In the genomic region with DNA sequence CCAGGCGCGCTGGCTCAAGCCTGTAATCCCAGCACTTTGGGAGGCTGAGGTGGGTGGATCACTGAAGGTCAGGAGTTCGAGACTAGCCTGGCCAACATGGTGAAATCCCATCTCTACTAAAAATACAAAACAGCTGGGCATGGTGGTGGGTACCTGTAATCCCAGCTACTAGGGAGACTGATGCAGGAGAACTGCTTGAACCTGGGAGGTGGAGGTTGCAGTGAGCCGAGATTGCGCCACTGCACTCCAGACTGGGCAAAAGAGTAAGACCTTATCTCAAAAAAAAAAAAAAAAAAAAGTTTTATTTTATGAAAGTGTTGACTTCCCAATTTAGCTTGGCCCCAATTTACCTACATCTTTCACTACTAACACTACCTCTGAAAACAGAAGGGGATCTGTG, we compare ENCODE assay signal across 8 cellular contexts. TPM values are rescaled to one million over a fixed set of nuclear protein-coding genes. Genes with fewer than 3 reads are reported as not detected.
DNase-seq lines count a peak whose midpoint lies in the region; ATAC-seq, FAIRE-seq and TF ChIP-seq lines count a peak whose summit lies in the region.
"Not testable (repeated sequence)": the region's sequence is repeated elsewhere in the genome, so short reads cannot be mapped to it uniquely, and the experiment has no call there.

No MANE protein-coding gene starts in this region.

- POLR2A ChIA-PET in PC-9 (lab: Charles Lee; ENCODE audit: unreplicated experiment) = interaction anchor here (0.6 to 0.7 kb wide), 3 partner anchors 26 to 402 kb away, joined by 3 to 8 read pairs (median 3); no protein-coding TSS in a partner anchor
- POLR2A ChIA-PET in K562 (lab: Yijun Ruan, JAX) = interaction anchor here (0.6 to 8.6 kb wide), 7 partner anchors 10 to 289 kb away, joined by 3 to 95 read pairs (median 4); a partner anchor contains a TSS
- POLR2A ChIA-PET in naive thymus-derived CD4-positive, alpha-beta T cell (lab: Charles Lee) = interaction anchor here (0.6 to 1.2 kb wide), 7 partner anchors 16 to 189 kb away, joined by 3 to 5 read pairs (median 3); a partner anchor contains a TSS

- in situ Hi-C loops in GM23248 (cut with MboI); K562 (cut with MboI): not testable (repeated sequence)

- CTCF ChIA-PET in PC-9 (lab: Charles Lee) = interaction anchor here (1.0 kb wide), 1 partner anchor 38 kb away, joined by 3 read pairs; no protein-coding TSS in a partner anchor
- CTCF ChIA-PET in K562 (lab: Yijun Ruan, JAX; ENCODE audit: low intra/inter-chr PET ratio) = not testable (repeated sequence)
- CTCF ChIA-PET in naive thymus-derived CD4-positive, alpha-beta T cell (lab: Charles Lee) = interaction anchor here (0.6 to 1.1 kb wide), 3 partner anchors 13 to 124 kb away, joined by 3 read pairs; no protein-coding TSS in a partner anchor

- H3K9me3 ChIP-seq in BLaER1 treated with 17β-estradiol and CSF1 and Interleukin-3, amounts not matched to agents 10 nM and 100 nM (replicated peaks in 1 of 11) = peaks cover 0 to 27% (median 15%) of the 10 kb centered on the region in 11 experiments; a peak in 18 of 22 replicates
- not testable (repeated sequence) for H3K9me3 ChIP-seq in GM23248 (ENCODE audit: low read depth); PC-9 (ENCODE audit: insufficient read depth, low read depth); K562 (replicated peaks; ENCODE audit: control insufficient read depth, insufficient read depth, low read depth, low read length); fibroblast of lung (ENCODE audit: control insufficient read depth, insufficient read depth, low read depth, low read length); naive thymus-derived CD4-positive, alpha-beta T cell (ENCODE audit: control insufficient read depth in 2 of 3, low read length in 3 of 3); skeletal muscle tissue (ENCODE audit: control insufficient read depth in 3 of 3, low read length in 3 of 3)

- not testable (repeated sequence) for H3K4me3 ChIP-seq in BLaER1 treated with 17β-estradiol and CSF1 and Interleukin-3, amounts not matched to agents 10 nM and 100 nM; K562; naive thymus-derived CD4-positive, alpha-beta T cell (ENCODE audit: low read length)
- H3K4me3 ChIP-seq in GM23248 (0 out of 2 replicates have a peak overlapping the region, but pooled peaks have one; percentile 96), PC-9 (peak overlapping the region; percentile 79; the same call in 1 of the 2 replicates), fibroblast of lung (replicated peaks in 1 of 4; ENCODE audit: control extremely low read depth in 1 of 4, insufficient read depth in 1 of 4, low read depth in 3 of 4, low read length in 4 of 4) (peak overlapping the region in 2 of 4 experiments; percentile 98 to 99), skeletal muscle tissue (ENCODE audit: low read length in 3 of 3) (peak overlapping the region in 1 of 3 donors; percentile 23)

- not testable (repeated sequence) for H3K27me3 ChIP-seq in BLaER1 treated with 17β-estradiol and CSF1 and Interleukin-3, amounts not matched to agents 10 nM and 100 nM; GM23248 (replicated peaks; ENCODE audit: insufficient read depth); PC-9 (ENCODE audit: insufficient read depth, low read depth); K562 (ENCODE audit: control insufficient read depth in 2 of 2, insufficient read depth in 2 of 2, low read length in 2 of 2); fibroblast of lung (ENCODE audit: control insufficient read depth, insufficient read depth, low read length); naive thymus-derived CD4-positive, alpha-beta T cell (ENCODE audit: control insufficient read depth in 2 of 2, insufficient read depth in 2 of 2, low read length in 2 of 2); skeletal muscle tissue (ENCODE audit: control insufficient read depth in 3 of 3, insufficient read depth in 3 of 3, low read length in 3 of 3)

- 91 to 99% methylated on average over 5 of the region's 5 CpGs for WGBS in GM23248 (ENCODE audit: low coverage in 1 of 2, low lambda C conversion rate in 2 of 2, missing lambda C conversion rate in 2 of 2), 2 experiments
- 93% methylated on average over 5 of the region's 5 CpGs for WGBS in K562 (ENCODE audit: insufficient coverage, low coverage, missing lambda C conversion rate)

- not testable (repeated sequence) for ATAC-seq in K562; naive thymus-derived CD4-positive, alpha-beta T cell

- BruUV-seq in PC-9 (replicated peaks; lab: Mats Ljungman, UMichigan); K562 (replicated peaks; lab: Mats Ljungman, UMichigan): not testable (repeated sequence)

- FAIRE-seq in K562 (lab: Jason Lieb, UNC) = not testable (repeated sequence)

- H3K9me2 ChIP-seq in GM23248 (ENCODE audit: insufficient read depth); PC-9 (ENCODE audit: insufficient read depth): not testable (repeated sequence)

- not testable (repeated sequence) for H2AFZ ChIP-seq in GM23248; PC-9; K562 (ENCODE audit: low read depth, low read length); fibroblast of lung (ENCODE audit: low read length)

- H4K20me1 ChIP-seq in BLaER1 treated with 17β-estradiol and CSF1 and Interleukin-3, amounts not matched to agents 10 nM and 100 nM = peaks cover 76 to 91% (median 87%) of the 10 kb centered on the region in 11 experiments
- H4K20me1 ChIP-seq in GM23248 (ENCODE audit: insufficient read depth) (peaks cover 49% of the 10 kb centered on the region), PC-9 (ENCODE audit: insufficient read depth) (peaks cover 81% of the 10 kb centered on the region), K562 (replicated peaks; ENCODE audit: control insufficient read depth, insufficient read depth, low read length) (peaks cover 52% of the 10 kb centered on the region), fibroblast of lung (ENCODE audit: control insufficient read depth, extremely low read depth, insufficient read depth, low read length) (peaks cover 29% of the 10 kb centered on the region)

- H3K4me2 ChIP-seq in BLaER1 treated with 17β-estradiol and CSF1 and Interleukin-3, amounts not matched to agents 10 nM and 100 nM = peak overlapping the region in 9 of 11 experiments; percentile 19 to 100 (median 95); a peak in 17 of 22 replicates
- H3K4me2 ChIP-seq in GM23248 (ENCODE audit: unreplicated experiment) = peak overlapping the region; percentile 91
- H3K4me2 ChIP-seq in PC-9 = peak overlapping the region; percentile 96
- H3K4me2 ChIP-seq in K562 (ENCODE audit: insufficient read depth, low read length) = not testable (repeated sequence)
- H3K4me2 ChIP-seq in fibroblast of lung (ENCODE audit: extremely low read depth, insufficient read depth, low read length) = peak overlapping the region; percentile 11

- H3K4me3 Mint-ChIP-seq in activated T-cell treated with anti-CD3 and anti-CD28 coated beads, Interleukin-2, amount 50 U/mL, for 24 hours = peak overlapping the region; percentile 98
- peak overlapping the region in 9 of 10 donors; percentile 23 to 96 (median 63) for H3K4me3 Mint-ChIP-seq in naive thymus-derived CD4-positive, alpha-beta T cell

- TF ChIP-seq POLR2A in K562 (conservative IDR thresholded peaks at IDR 0.05) = not testable (repeated sequence)

- H3K9me3 Mint-ChIP-seq in activated T-cell treated with anti-CD3 and anti-CD28 coated beads, Interleukin-2, amount 50 U/mL, for 24 hours; naive thymus-derived CD4-positive, alpha-beta T cell: not testable (repeated sequence)

- H3K27ac ChIP-seq in BLaER1 treated with 17β-estradiol and CSF1 and Interleukin-3, amounts not matched to agents 10 nM and 100 nM; PC-9; K562 (ENCODE audit: extremely low read depth, low read depth, low read length); fibroblast of lung (ENCODE audit: insufficient read depth, low read length); naive thymus-derived CD4-positive, alpha-beta T cell (ENCODE audit: low read depth, low read length): not testable (repeated sequence)
- H3K27ac ChIP-seq in GM23248 = peak overlapping the region; percentile 98
- H3K27ac ChIP-seq in skeletal muscle tissue (ENCODE audit: low read depth, low read length) = peak overlapping the region; percentile 100

- TF ChIP-seq CTCF in PC-9 (conservative IDR thresholded peaks at IDR 0.05); K562 (IDR thresholded peaks at IDR 0.05 in 2 of 3, conservative IDR thresholded peaks at IDR 0.05 in 1 of 3; ENCODE audit: insufficient read depth in 2 of 3, low read depth in 1 of 3, low read length in 3 of 3); fibroblast of lung (conservative IDR thresholded peaks at IDR 0.05 in 1 of 2, IDR thresholded peaks at IDR 0.05 in 1 of 2; ENCODE audit: low read depth in 1 of 2, low read length in 2 of 2): not testable (repeated sequence)

- H3K27me3 Mint-ChIP-seq in activated T-cell treated with anti-CD3 and anti-CD28 coated beads, Interleukin-2, amount 50 U/mL, for 24 hours; naive thymus-derived CD4-positive, alpha-beta T cell: not testable (repeated sequence)

- H3F3A ChIP-seq in GM23248 (ENCODE audit: insufficient read depth) = peaks cover 21% of the 10 kb centered on the region
- not testable (repeated sequence) for H3F3A ChIP-seq in PC-9 (ENCODE audit: insufficient read depth, low read depth)

- H3K4me1 ChIP-seq in BLaER1 treated with 17β-estradiol and CSF1 and Interleukin-3, amounts not matched to agents 10 nM and 100 nM = peaks cover 20 to 58% (median 29%) of the 10 kb centered on the region in 10 experiments
- peaks cover 30% of the 10 kb centered on the region for H3K4me1 ChIP-seq in GM23248 (ENCODE audit: insufficient read depth)
- H3K4me1 ChIP-seq in PC-9 (replicated peaks; ENCODE audit: insufficient read depth) = peaks cover 31% of the 10 kb centered on the region
- peaks cover 12 to 18% of the 10 kb centered on the region in 2 experiments for H3K4me1 ChIP-seq in K562 (replicated peaks in 1 of 2; ENCODE audit: control insufficient read depth in 2 of 2, insufficient read depth in 2 of 2, low read length in 2 of 2)
- H3K4me1 ChIP-seq in fibroblast of lung (ENCODE audit: control insufficient read depth, extremely low read depth, insufficient read depth, low read length) = not testable (repeated sequence)
- H3K4me1 ChIP-seq in naive thymus-derived CD4-positive, alpha-beta T cell (ENCODE audit: control insufficient read depth in 2 of 2, insufficient read depth in 2 of 2, low read length in 2 of 2) = peaks cover 46 to 53% of the 10 kb centered on the region in 2 donors
- H3K4me1 ChIP-seq in skeletal muscle tissue (ENCODE audit: control insufficient read depth in 3 of 3, insufficient read depth in 3 of 3, low read length in 3 of 3) = peaks cover 28 to 50% (median 50%) of the 10 kb centered on the region in 3 donors

- H3K36me3 ChIP-seq in BLaER1 treated with 17β-estradiol and CSF1 and Interleukin-3, amounts not matched to agents 10 nM and 100 nM = peaks cover 30 to 76% (median 62%) of the 10 kb centered on the region in 11 experiments
- not testable (repeated sequence) for H3K36me3 ChIP-seq in GM23248 (ENCODE audit: low read depth); fibroblast of lung (ENCODE audit: control insufficient read depth, insufficient read depth, low read length); skeletal muscle tissue (ENCODE audit: control insufficient read depth in 3 of 3, insufficient read depth in 3 of 3, low read length in 3 of 3)
- peaks cover 16% of the 10 kb centered on the region; the same call in 1 of the 2 replicates for H3K36me3 ChIP-seq in PC-9 (ENCODE audit: low read depth)
- H3K36me3 ChIP-seq in K562 (ENCODE audit: control insufficient read depth, insufficient read depth, low read length) = peaks cover 60% of the 10 kb centered on the region
- H3K36me3 ChIP-seq in naive thymus-derived CD4-positive, alpha-beta T cell (ENCODE audit: control insufficient read depth in 2 of 3, insufficient read depth in 3 of 3, low read length in 3 of 3) = peaks cover 3 to 14% (median 6%) of the 10 kb centered on the region in 3 experiments

- H3K9me1 ChIP-seq in K562 (ENCODE audit: control insufficient read depth, insufficient read depth, low read length) = not testable (repeated sequence)

- H3K79me2 ChIP-seq in GM23248 (ENCODE audit: insufficient read depth) = peaks cover 95% of the 10 kb centered on the region
- H3K79me2 ChIP-seq in PC-9 (ENCODE audit: low read depth) = peaks cover 92% of the 10 kb centered on the region
- H3K79me2 ChIP-seq in K562 (ENCODE audit: control insufficient read depth, insufficient read depth, low read length) = peaks cover 97% of the 10 kb centered on the region
- peaks cover 92% of the 10 kb centered on the region for H3K79me2 ChIP-seq in fibroblast of lung (ENCODE audit: control insufficient read depth, insufficient read depth, low read length)

- DNase-seq in GM23248; PC-9; activated T-cell treated with anti-CD3 and anti-CD28 coated beads, Interleukin-2, amount 50 U/mL, for 24 hours; K562 (ENCODE audit: extremely low read depth in 1 of 4, low spot score in 3 of 4); fibroblast of lung (ENCODE audit: low read depth in 2 of 2); naive thymus-derived CD4-positive, alpha-beta T cell: not testable (repeated sequence)

- peak overlapping the region; percentile 79 for H3K27ac Mint-ChIP-seq in activated T-cell treated with anti-CD3 and anti-CD28 coated beads, Interleukin-2, amount 50 U/mL, for 24 hours
- peak overlapping the region in 5 of 9 donors; percentile 0 to 74 (median 50) for H3K27ac Mint-ChIP-seq in naive thymus-derived CD4-positive, alpha-beta T cell

- H3K4me1 Mint-ChIP-seq in activated T-cell treated with anti-CD3 and anti-CD28 coated beads, Interleukin-2, amount 50 U/mL, for 24 hours (ENCODE audit: low read depth) = peaks cover 70% of the 10 kb centered on the region
- peaks cover 59 to 88% (median 81%) of the 10 kb centered on the region in 7 donors for H3K4me1 Mint-ChIP-seq in naive thymus-derived CD4-positive, alpha-beta T cell

- not testable (repeated sequence) for TF ChIP-seq RAD21 in K562 (CRISPR knock-in tag; conservative IDR thresholded peaks at IDR 0.05 in 1 of 2, IDR thresholded peaks at IDR 0.05 in 1 of 2)

- not testable (repeated sequence) for TF ChIP-seq EP300 in K562 (IDR thresholded peaks at IDR 0.05; ENCODE audit: low read length)

- intact Hi-C loops in PC-9 (cut with micrococcal nuclease; ENCODE audit: unreplicated experiment); K562 (cut with micrococcal nuclease): not testable (repeated sequence)
- intact Hi-C loops in naive thymus-derived CD4-positive, alpha-beta T cell (cut with micrococcal nuclease) = loop anchor here (10.0 kb wide), 2 partner anchors 383 to 683 kb away; a partner anchor contains a TSS

- H3K36me3 Mint-ChIP-seq in activated T-cell treated with anti-CD3 and anti-CD28 coated beads, Interleukin-2, amount 50 U/mL, for 24 hours (ENCODE audit: low read depth) = peaks cover 90% of the 10 kb centered on the region
- H3K36me3 Mint-ChIP-seq in naive thymus-derived CD4-positive, alpha-beta T cell = peaks cover 0 to 27% (median 13%) of the 10 kb centered on the region in 5 donors

- peak overlapping the region in 1 of 11 experiments; percentile 98; a peak in 2 of 22 replicates for H3K9ac ChIP-seq in BLaER1 treated with 17β-estradiol and CSF1 and Interleukin-3, amounts not matched to agents 10 nM and 100 nM
- H3K9ac ChIP-seq in GM23248 (peak overlapping the region; percentile 100; the same call in 1 of the 2 replicates), skeletal muscle tissue (ENCODE audit: low read depth in 1 of 3, low read length in 3 of 3) (peak overlapping the region in 1 of 3 donors; percentile 58)
- not testable (repeated sequence) for H3K9ac ChIP-seq in K562 (ENCODE audit: insufficient read depth in 1 of 2, low read depth in 2 of 2, low read length in 2 of 2); fibroblast of lung (ENCODE audit: insufficient read depth, low read length)

RNA-seq across cellular contexts. Expression of a gene that starts 4.2 kb away (rescaled TPM):
- 184 and 193 TPM in 2 replicates for total RNA-seq in GM23248 (2014; rRNA removed; shearing (Covaris generic))
- polyA plus RNA-seq in GM23248 (2016; fragmentation: Nextera tagmentation; extraction: Ambion mirVana) (223 and 249 TPM in 2 replicates), K562 (2011; rRNA removed) (158 and 257 TPM in 2 replicates), K562 (2014; fragmentation: Illumina TruSeq; extraction: Trizol) (90.3 and 94.9 TPM in 2 replicates), K562 (2014; fragmentation: Nextera tagmentation; extraction: Ambion mirVana) (10 to 100 TPM; 23.0 to 24.8 TPM), K562 (2014; rRNA removed) (149 and 211 TPM in 2 replicates), fibroblast of lung (191 and 220 TPM in 2 replicates)
- total RNA-seq in PC-9 (2021) (146 and 149 TPM in 2 replicates), K562 (2014; rRNA removed) (237 and 254 TPM in 2 replicates), K562 (2014; rRNA removed; fragmentation: Illumina TruSeq; extraction: Trizol) (109 and 129 TPM in 2 replicates), K562 (2015; rRNA removed; fragmentation: Illumina TruSeq; extraction: Trizol) (69.9 and 76.2 TPM in 2 replicates), K562 (2021) (190 and 194 TPM in 2 replicates), fibroblast of lung (46.2 and 58.6 TPM in 2 replicates), skeletal muscle tissue (47.0 TPM)
- 23.9 and 70.7 TPM in 2 replicates for total RNA-seq in K562 (2011; cell fraction: chromatin; rRNA removed; ENCODE audit: low replicate concordance)
- 15.0 and 16.3 TPM in 2 replicates for total RNA-seq in K562 (2011; cell fraction: nucleolus; rRNA removed)
- total RNA-seq in K562 (2011; cell fraction: nucleoplasm; rRNA removed) = 25.6 and 41.1 TPM in 2 replicates
- polyA plus RNA-seq in K562 (2011; cell fraction: cytosol; rRNA removed) = 86.1 and 87.0 TPM in 2 replicates
- 32.6 and 43.8 TPM in 2 replicates for polyA plus RNA-seq in K562 (2011; cell fraction: nucleus; rRNA removed)
- 133 and 154 TPM in 2 replicates for polyA plus RNA-seq in K562 (2012)
- polyA minus RNA-seq in K562 (2011; rRNA and poly(A)+ RNA removed) = 212 and 242 TPM in 2 replicates
- 80.6 and 127 TPM in 2 replicates for polyA minus RNA-seq in K562 (2011; cell fraction: cytosol; rRNA and poly(A)+ RNA removed)
- polyA minus RNA-seq in K562 (2011; cell fraction: nucleus; rRNA and poly(A)+ RNA removed) = 16.0 and 27.2 TPM in 2 replicates
- 151 and 193 TPM in 2 replicates for polyA plus RNA-seq in fibroblast of lung (2012)
- 27.8 and 48.6 TPM in 2 replicates for polyA minus RNA-seq in fibroblast of lung (ENCODE audit: low replicate concordance)
- total RNA-seq in naive thymus-derived CD4-positive, alpha-beta T cell = 100 to 1,000 TPM in 3 of 5 experiments, 10 to 100 TPM in 2; 89.5 to 168 (median 132) TPM
- 100 to 1,000 TPM; 145 to 168 TPM for polyA plus RNA-seq in naive thymus-derived CD4-positive, alpha-beta T cell

RNA-seq across cellular contexts. Expression of a gene that starts 44.9 kb away (rescaled TPM):
- total RNA-seq in GM23248 (2014; rRNA removed; shearing (Covaris generic)) = 238 and 245 TPM in 2 replicates
- polyA plus RNA-seq in GM23248 (2016; fragmentation: Nextera tagmentation; extraction: Ambion mirVana) (1,125 and 1,145 TPM in 2 replicates), K562 (2011; rRNA removed) (471 and 627 TPM in 2 replicates), K562 (2014; fragmentation: Illumina TruSeq; extraction: Trizol) (809 and 876 TPM in 2 replicates), K562 (2014; fragmentation: Nextera tagmentation; extraction: Ambion mirVana) (1,000 to 10,000 TPM; 2,075 to 2,109 TPM), K562 (2014; rRNA removed) (625 and 669 TPM in 2 replicates), fibroblast of lung (875 and 985 TPM in 2 replicates)
- total RNA-seq in PC-9 (2021) (335 and 409 TPM in 2 replicates), K562 (2014; rRNA removed) (259 and 301 TPM in 2 replicates), K562 (2014; rRNA removed; fragmentation: Illumina TruSeq; extraction: Trizol) (655 and 748 TPM in 2 replicates), K562 (2015; rRNA removed; fragmentation: Illumina TruSeq; extraction: Trizol) (621 and 639 TPM in 2 replicates), K562 (2021) (302 and 303 TPM in 2 replicates), fibroblast of lung (182 and 259 TPM in 2 replicates), skeletal muscle tissue (63.7 TPM)
- total RNA-seq in K562 (2011; cell fraction: chromatin; rRNA removed; ENCODE audit: low replicate concordance) = 90.0 and 233 TPM in 2 replicates
- 56.3 and 56.9 TPM in 2 replicates for total RNA-seq in K562 (2011; cell fraction: nucleolus; rRNA removed)
- 128 and 219 TPM in 2 replicates for total RNA-seq in K562 (2011; cell fraction: nucleoplasm; rRNA removed)
- polyA plus RNA-seq in K562 (2011; cell fraction: cytosol; rRNA removed) = 91.9 and 240 TPM in 2 replicates
- polyA plus RNA-seq in K562 (2011; cell fraction: nucleus; rRNA removed) = 71.9 and 148 TPM in 2 replicates
- 488 and 491 TPM in 2 replicates for polyA plus RNA-seq in K562 (2012)
- 617 and 618 TPM in 2 replicates for polyA minus RNA-seq in K562 (2011; rRNA and poly(A)+ RNA removed)
- 97.3 and 126 TPM in 2 replicates for polyA minus RNA-seq in K562 (2011; cell fraction: cytosol; rRNA and poly(A)+ RNA removed)
- 44.0 and 74.6 TPM in 2 replicates for polyA minus RNA-seq in K562 (2011; cell fraction: nucleus; rRNA and poly(A)+ RNA removed)
- polyA plus RNA-seq in fibroblast of lung (2012) = 694 and 744 TPM in 2 replicates
- polyA minus RNA-seq in fibroblast of lung (ENCODE audit: low replicate concordance) = 22.1 and 25.7 TPM in 2 replicates
- total RNA-seq in naive thymus-derived CD4-positive, alpha-beta T cell = 100 to 1,000 TPM; 224 to 287 (median 268) TPM
- polyA plus RNA-seq in naive thymus-derived CD4-positive, alpha-beta T cell = 1,000 to 10,000 TPM; 1,257 to 1,361 TPM
